Comparison of ENCODE assay signal across 9 cellular contexts in genomic region chr18:48802543-48803428, GRCh38.
DNase-seq lines count a peak whose midpoint lies in the region; ATAC-seq and TF ChIP-seq lines count a peak whose summit lies in the region.
"Had no signal": no experiment of that assay in that cellular context is flagged by ENCODE, and none has a peak within 500 bp of the region (broad histone marks: within the 10 kb centered on the region; RNA-seq: fewer than 3 reads in every experiment).

No MANE protein-coding gene starts in this region.

- TF ChIP-seq POLR2A in testis (IDR thresholded peaks at IDR 0.05) (no peak), GM18505 (IDR thresholded peaks at IDR 0.05; ENCODE audit: borderline replicate concordance, extremely low read depth, insufficient read depth, insufficient read length) (no peak)

- H3K4me1 Mint-ChIP-seq in natural killer cell = peaks cover 28 to 56% of the 10 kb centered on the region in 2 donors

- peak; percentile 31 for DNase-seq in activated CD4-positive, CD25-positive, alpha-beta regulatory T cell treated with anti-CD3 and anti-CD28 coated beads, Interleukin-2, amount 50 U/mL, for 72 hours
- DNase-seq in activated CD4-positive, CD25-positive, alpha-beta regulatory T cell (lab: John Stamatoyannopoulos, UW) = no peak
- DNase-seq in coronary artery (ENCODE audit: low spot score) = peak; percentile 79
- DNase-seq in natural killer cell = peak; percentile 9
- peak; percentile 26 for DNase-seq in testis
- DNase-seq in HuH-7 (ENCODE audit: low spot score) = no peak

- H3K27me3 Mint-ChIP-seq in natural killer cell (ENCODE audit: low read depth in 2 of 2) = no peaks in the 10 kb centered on the region
- H3K27me3 Mint-ChIP-seq: central memory CD8-positive, alpha-beta T cell had no signal

- no peaks in the 10 kb centered on the region for H3K9me3 ChIP-seq in testis

- H3K4me1 ChIP-seq in testis = peaks cover 14% of the 10 kb centered on the region

- WGBS in testis, 2 donors = 56 to 63% methylated on average over 7 to 12 of the region's 12 CpGs

- H3K27me3 ChIP-seq in testis = no peaks in the 10 kb centered on the region

- H3K36me3 Mint-ChIP-seq in natural killer cell = no peaks in the 10 kb centered on the region

- intact Hi-C loops in natural killer cell (cut with micrococcal nuclease) = no loop called here
- intact Hi-C loops in testis (cut with DNase I; ENCODE audit: low total_unique reads) = no loop called here

- ATAC-seq in natural killer cell (no peak), HG03565 (IDR thresholded peaks at IDR 0.05; ENCODE audit: unreplicated experiment) (no peak), GM18505 (IDR thresholded peaks at IDR 0.05; ENCODE audit: unreplicated experiment) (no peak)

- no peaks in the 10 kb centered on the region for H3K36me3 ChIP-seq in testis (ENCODE audit: low read depth, missing control alignments)

- H3K27ac ChIP-seq in coronary artery = peak overlapping the region; percentile 91 to 96
- no peak overlapping the region for H3K27ac ChIP-seq in testis

- TF ChIP-seq CTCF in coronary artery (IDR thresholded peaks at IDR 0.05) = no peak
- TF ChIP-seq CTCF in natural killer cell (IDR thresholded peaks at IDR 0.05) = no peak
- no peak for TF ChIP-seq CTCF in testis (IDR thresholded peaks at IDR 0.05)

- H3K4me3 ChIP-seq in coronary artery (no peak overlapping the region), testis (no peak overlapping the region)

- peak overlapping the region in 1 of 2 donors; percentile 38 for H3K27ac Mint-ChIP-seq in natural killer cell

- no peaks in the 10 kb centered on the region for H3K9me3 Mint-ChIP-seq in natural killer cell
- H3K9me3 Mint-ChIP-seq: central memory CD8-positive, alpha-beta T cell had no signal

- H3K4me3 Mint-ChIP-seq in natural killer cell = no peak overlapping the region
- H3K4me3 Mint-ChIP-seq: central memory CD8-positive, alpha-beta T cell had no signal

Comparison
In these comparisons a context has a peak if more than half of its experiments do, and no peak if none do; other contexts are left out.
1. DNase-seq: peak in activated CD4-positive, CD25-positive, alpha-beta regulatory T cell treated with anti-CD3 and anti-CD28 coated beads, Interleukin-2, amount 50 U/mL, for 72 hours (single experiment), coronary artery (single experiment), natural killer cell (single experiment) and testis (single experiment); none in activated CD4-positive, CD25-positive, alpha-beta regulatory T cell (0 of 4) and HuH-7 (single experiment).
2. H3K27ac ChIP-seq: peak in coronary artery (2 of 2); none in testis (0 of 2).